ENCODE assay signal across 8 cellular contexts in genomic region chr18:5456577-5457466, GRCh38.
DNase-seq lines count a peak whose midpoint lies in the region; ATAC-seq and TF ChIP-seq lines count a peak whose summit lies in the region.

No MANE protein-coding gene starts in this region.

- no peak overlapping the region for H2AFZ ChIP-seq in fibroblast of lung (ENCODE audit: low read length)

- peak overlapping the region in 2 of 3 experiments; percentile 13 to 47 for H3K27ac Mint-ChIP-seq in nephron

- no peaks in the 10 kb centered on the region for H3K9me3 Mint-ChIP-seq in nephron

- DNase-seq in Daoy (ENCODE audit: low read depth) = peak; percentile 36
- DNase-seq in SK-MEL-5 (ENCODE audit: low read depth, low spot score) = peak; percentile 66
- DNase-seq in fibroblast of lung (ENCODE audit: low read depth in 2 of 2) = peak; percentile 39 to 63
- DNase-seq in GOT3 (lab: John Stamatoyannopoulos, UW) = no peak
- DNase-seq in stimulated activated CD4-positive, alpha-beta T cell treated with anti-CD3 and anti-CD28 coated beads, Interleukin-15, amount 100 ng/mL, for 24 hours = no peak
- no peak for DNase-seq in ascending aorta (ENCODE audit: low spot score in 2 of 2)

- no peak overlapping the region for H3K9ac ChIP-seq in fibroblast of lung (ENCODE audit: insufficient read depth, low read length)

- H3K9me3 ChIP-seq in fibroblast of lung (ENCODE audit: control insufficient read depth, insufficient read depth, low read depth, low read length) = no peaks in the 10 kb centered on the region
- no peaks in the 10 kb centered on the region for H3K9me3 ChIP-seq in ascending aorta

- ATAC-seq in HG02588 (IDR thresholded peaks at IDR 0.05; ENCODE audit: unreplicated experiment) = peak; percentile 63

- H3K36me3 ChIP-seq in fibroblast of lung (ENCODE audit: control insufficient read depth, insufficient read depth, low read length) = no peaks in the 10 kb centered on the region
- no peaks in the 10 kb centered on the region for H3K36me3 ChIP-seq in ascending aorta

- H3K4me3 ChIP-seq in fibroblast of lung (replicated peaks in 1 of 4; ENCODE audit: control extremely low read depth in 1 of 4, insufficient read depth in 1 of 4, low read depth in 3 of 4, low read length in 4 of 4) (no peak overlapping the region), ascending aorta (no peak overlapping the region)

- no peaks in the 10 kb centered on the region for H4K20me1 ChIP-seq in fibroblast of lung (ENCODE audit: control insufficient read depth, extremely low read depth, insufficient read depth, low read length)

- intact Hi-C loops in ascending aorta (cut with DNase I) = no loop called here

- no peaks in the 10 kb centered on the region for H3K27me3 Mint-ChIP-seq in nephron (ENCODE audit: low read depth)

- H3K79me2 ChIP-seq in fibroblast of lung (ENCODE audit: control insufficient read depth, insufficient read depth, low read length) = no peaks in the 10 kb centered on the region

- H3K27ac ChIP-seq in fibroblast of lung (ENCODE audit: insufficient read depth, low read length) (no peak overlapping the region), ascending aorta (no peak overlapping the region)

- H3K27me3 ChIP-seq in fibroblast of lung (ENCODE audit: control insufficient read depth, insufficient read depth, low read length) (no peaks in the 10 kb centered on the region), ascending aorta (no peaks in the 10 kb centered on the region)

- no peaks in the 10 kb centered on the region for H3K36me3 Mint-ChIP-seq in nephron (ENCODE audit: low read depth)

- peaks cover 26% of the 10 kb centered on the region for H3K4me1 Mint-ChIP-seq in nephron

- in situ Hi-C loops in SK-MEL-5 (cut with HindIII; ENCODE audit: low pct_unique_long_range_greater_than_20kb, low sequenced_read_pairs) = no loop called here

- TF ChIP-seq CTCF in fibroblast of lung (conservative IDR thresholded peaks at IDR 0.05 in 1 of 2, IDR thresholded peaks at IDR 0.05 in 1 of 2; ENCODE audit: low read depth in 1 of 2, low read length in 2 of 2) = peak in 1 of 2 donors; percentile 46
- peak; percentile 50 to 60 (median 59) for TF ChIP-seq CTCF in nephron (IDR thresholded peaks at IDR 0.05; ENCODE audit: unreplicated experiment in 3 of 3)
- no peak for TF ChIP-seq CTCF in ascending aorta (IDR thresholded peaks at IDR 0.05)

- H3K4me1 ChIP-seq in fibroblast of lung (ENCODE audit: control insufficient read depth, extremely low read depth, insufficient read depth, low read length) (no peaks in the 10 kb centered on the region), ascending aorta (no peaks in the 10 kb centered on the region)

- H3K4me2 ChIP-seq in fibroblast of lung (ENCODE audit: extremely low read depth, insufficient read depth, low read length) = no peak overlapping the region

- peak overlapping the region in 2 of 3 experiments; percentile 19 to 21 for H3K4me3 Mint-ChIP-seq in nephron

Comparison
In these comparisons a context has a peak if more than half of its experiments do, and no peak if none do; other contexts are left out.
1. DNase-seq: peak in Daoy (single experiment), SK-MEL-5 (single experiment) and fibroblast of lung (2 of 2); none in GOT3 (single experiment), stimulated activated CD4-positive, alpha-beta T cell treated with anti-CD3 and anti-CD28 coated beads, Interleukin-15, amount 100 ng/mL, for 24 hours (single experiment) and ascending aorta (0 of 2).
2. CTCF ChIP-seq: peak in nephron (3 of 3); none in ascending aorta (0 of 3).